ENCODE assay signal across 12 cellular contexts in the genomic region with DNA sequence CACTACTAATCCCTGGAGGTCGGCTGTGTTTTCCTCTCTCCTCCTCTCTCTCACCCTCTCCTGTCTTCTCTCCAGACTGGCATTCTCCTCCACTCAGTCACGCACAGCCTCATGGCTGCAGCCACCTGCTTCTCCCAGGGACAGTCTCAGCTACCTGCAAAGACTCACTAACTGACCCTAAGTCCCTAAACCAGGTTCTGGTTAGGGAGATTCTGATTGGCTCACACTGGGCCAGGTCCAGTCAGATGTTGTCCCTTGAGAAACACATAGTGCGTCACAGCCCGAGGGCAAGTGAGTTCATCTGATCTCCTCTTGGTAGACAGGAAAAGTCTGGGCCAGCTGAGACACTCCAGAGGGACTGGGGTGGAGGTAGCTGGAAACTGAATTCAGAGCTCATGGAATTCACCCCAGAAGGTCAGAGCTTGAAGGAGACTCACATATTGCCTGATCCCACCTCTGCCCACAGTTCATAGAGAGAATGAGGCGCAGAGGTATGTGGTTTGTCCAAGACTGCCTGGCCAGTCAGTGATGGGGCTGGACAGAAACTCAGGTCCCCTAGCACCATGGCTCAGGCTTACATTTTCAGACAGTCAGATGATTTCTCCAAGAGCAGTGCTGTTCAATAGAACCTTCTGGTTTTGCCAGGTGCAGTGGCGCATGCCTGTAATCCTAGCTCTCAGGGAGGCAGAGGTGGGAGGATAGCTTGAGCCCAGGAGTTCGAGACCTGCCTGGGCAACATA. TPM values are rescaled to one million over a fixed set of nuclear protein-coding genes. Genes with fewer than 3 reads are reported as not detected.
DNase-seq lines count a peak whose midpoint lies in the region; ATAC-seq and TF ChIP-seq lines count a peak whose summit lies in the region.
"Had no signal": no experiment of that assay in that cellular context is flagged by ENCODE, and none has a peak within 500 bp of the region (broad histone marks: within the 10 kb centered on the region; RNA-seq: fewer than 3 reads in every experiment).

No MANE protein-coding gene starts in this region.

- H3K27ac ChIP-seq in upper lobe of left lung = no peak overlapping the region
- H3K27ac ChIP-seq: SK-N-MC had no signal

- H3K4me1 ChIP-seq in upper lobe of left lung = no peaks in the 10 kb centered on the region

- WGBS in upper lobe of left lung, 2 donors = 63 to 77% methylated on average over 5 to 7 of the region's 7 CpGs

- ATAC-seq in left lobe of liver (peak; percentile 91), upper lobe of left lung (ENCODE audit: low FRiP score in 2 of 2) (peak; percentile 64 to 92), GM19452 (IDR thresholded peaks at IDR 0.05; ENCODE audit: unreplicated experiment) (no peak)
- ATAC-seq: activated CD8-positive, alpha-beta T cell treated with anti-CD3 and anti-CD28 coated beads for 36 hours had no signal

- TF ChIP-seq POLR2A in upper lobe of left lung (IDR thresholded peaks at IDR 0.05) = no peak

- no peaks in the 10 kb centered on the region for H3K9me3 ChIP-seq in upper lobe of left lung

- H3K27me3 ChIP-seq in upper lobe of left lung = no peaks in the 10 kb centered on the region

- no peak for TF ChIP-seq CTCF in upper lobe of left lung (IDR thresholded peaks at IDR 0.05)

- in situ Hi-C loops in T47D (cut with HindIII; ENCODE audit: low pct_unique_long_range_greater_than_20kb, low sequenced_read_pairs) = no loop called here

- TF ChIP-seq EP300 in upper lobe of left lung (IDR thresholded peaks at IDR 0.05) = no peak

- no peak overlapping the region for H3K4me3 ChIP-seq in upper lobe of left lung
- H3K4me3 ChIP-seq: SK-N-MC had no signal

- DNase-seq in NCI-H510A treated with DMSO at 0.1 percent for 48 hours (lab: John Stamatoyannopoulos, UW) (peak; percentile 24), NCI-H510A (lab: John Stamatoyannopoulos, UW) (no peak), T47D (ENCODE audit: low read depth in 1 of 2, low spot score in 1 of 2) (peak; percentile 49 to 81), left lobe of liver (ENCODE audit: low spot score) (peak; percentile 76), upper lobe of left lung (peak in 1 of 2 donors; percentile 60), NCI-H526 (lab: John Stamatoyannopoulos, UW) (no peak)
- no peak for DNase-seq in activated CD4-positive, alpha-beta T cell treated with anti-CD3 and anti-CD28 coated beads, Interleukin-2, amount 50 U/mL, for 4 hours
- DNase-seq: activated CD8-positive, alpha-beta T cell treated with anti-CD3 and anti-CD28 coated beads for 36 hours; kidney glomerular epithelial cell; NCI-H1694 treated with DMSO at 0.1 percent for 48 hours had no signal

- H3K36me3 ChIP-seq in upper lobe of left lung = no peaks in the 10 kb centered on the region

RNA-seq across cellular contexts. Expression of a gene that starts 40.4 kb away (rescaled TPM):
- total RNA-seq in left lobe of liver (306 TPM), upper lobe of left lung (1,000 to 10,000 TPM in 1 of 6 donors, 100 to 1,000 TPM in 5; 497 to 1,020 (median 874) TPM)

Comparison
In these comparisons a context has a peak if more than half of its experiments do, and no peak if none do; other contexts are left out.
1. DNase-seq: peak in NCI-H510A treated with DMSO at 0.1 percent for 48 hours (single experiment), T47D (2 of 2) and left lobe of liver (single experiment); none in NCI-H510A (single experiment), NCI-H526 (0 of 2) and activated CD4-positive, alpha-beta T cell treated with anti-CD3 and anti-CD28 coated beads, Interleukin-2, amount 50 U/mL, for 4 hours (0 of 2).